19 cellular contexts compared by ENCODE assay signal in genomic region chr4:1776521-1777161, GRCh38.
"Had no signal": no experiment of that assay in that cellular context is flagged by ENCODE, and none has a peak within 500 bp of the region (broad histone marks: within the 10 kb centered on the region; RNA-seq: fewer than 3 reads in every experiment).

No MANE protein-coding gene starts in this region.

- H3K27ac Mint-ChIP-seq: activated CD4-positive, alpha-beta memory T cell treated with anti-CD3 and anti-CD28 coated beads, Interleukin-2, amount 10 ng/mL, durations not matched to agents 7 days and 5 days; activated CD8-positive, alpha-beta memory T cell treated with anti-CD3 and anti-CD28 coated beads, Interleukin-2, amount 10 ng/mL, durations not matched to agents 7 days and 5 days; activated naive CD8-positive, alpha-beta T cell treated with anti-CD3 and anti-CD28 coated beads, Interleukin-2, amount 10 ng/mL, durations not matched to agents 7 days and 5 days; naive B cell; T-cell had no signal

- H3K4me1 ChIP-seq: prostate gland, uterus had no signal

- H3K27me3 Mint-ChIP-seq: activated CD4-positive, alpha-beta memory T cell treated with anti-CD3 and anti-CD28 coated beads, Interleukin-2, amount 10 ng/mL, durations not matched to agents 7 days and 5 days; activated CD8-positive, alpha-beta memory T cell treated with anti-CD3 and anti-CD28 coated beads, Interleukin-2, amount 10 ng/mL, durations not matched to agents 7 days and 5 days; activated naive CD8-positive, alpha-beta T cell treated with anti-CD3 and anti-CD28 coated beads, Interleukin-2, amount 10 ng/mL, durations not matched to agents 7 days and 5 days had no signal

- H3K27me3 ChIP-seq: brain microvascular endothelial cell, right atrium auricular region, uterus had no signal

- ATAC-seq: activated CD8-positive, alpha-beta memory T cell treated with anti-CD3 and anti-CD28 coated beads, Interleukin-2, amount 10 ng/mL, durations not matched to agents 7 days and 5 days; stimulated activated naive CD8-positive, alpha-beta T cell treated with anti-CD3 and anti-CD28 coated beads, Interleukin-15, Interleukin-2, amounts not matched to agents 100 U/mL and 50 U/mL, for 24 hours; T-cell had no signal

- H3K36me3 Mint-ChIP-seq: activated CD8-positive, alpha-beta memory T cell treated with anti-CD3 and anti-CD28 coated beads, Interleukin-2, amount 10 ng/mL, durations not matched to agents 7 days and 5 days; activated naive CD8-positive, alpha-beta T cell treated with anti-CD3 and anti-CD28 coated beads, Interleukin-2, amount 10 ng/mL, durations not matched to agents 7 days and 5 days; naive B cell; T-cell had no signal

- H3K9me3 Mint-ChIP-seq: activated CD4-positive, alpha-beta memory T cell treated with anti-CD3 and anti-CD28 coated beads, Interleukin-2, amount 10 ng/mL, durations not matched to agents 7 days and 5 days; activated naive CD8-positive, alpha-beta T cell treated with anti-CD3 and anti-CD28 coated beads, Interleukin-2, amount 10 ng/mL, durations not matched to agents 7 days and 5 days; naive B cell; T-cell had no signal

- DNase-seq: activated CD4-positive, alpha-beta memory T cell treated with anti-CD3 and anti-CD28 coated beads, Interleukin-2, amount 10 ng/mL, durations not matched to agents 7 days and 5 days; activated CD4-positive, alpha-beta T cell treated with anti-CD3 and anti-CD28 coated beads for 48 hours; activated CD4-positive, CD25-positive, alpha-beta regulatory T cell; activated CD8-positive, alpha-beta memory T cell treated with anti-CD3 and anti-CD28 coated beads, Interleukin-2, amount 10 ng/mL, durations not matched to agents 7 days and 5 days; activated naive CD8-positive, alpha-beta T cell treated with anti-CD3 and anti-CD28 coated beads, Interleukin-2, amount 10 ng/mL, durations not matched to agents 7 days and 5 days; brain microvascular endothelial cell; central memory CD4-positive, alpha-beta T cell; erythroblast; kidney; left ventricle myocardium inferior; naive B cell; stimulated activated CD4-positive, alpha-beta T cell treated with anti-CD3 and anti-CD28 coated beads, Interleukin-2, amount 100 ng/mL, for 24 hours; stimulated activated naive CD8-positive, alpha-beta T cell treated with anti-CD3 and anti-CD28 coated beads, Interleukin-15, Interleukin-2, amounts not matched to agents 100 U/mL and 50 U/mL, for 24 hours; T-cell; T-helper 9 cell; uterus had no signal

- H3K4me1 Mint-ChIP-seq: activated naive CD8-positive, alpha-beta T cell treated with anti-CD3 and anti-CD28 coated beads, Interleukin-2, amount 10 ng/mL, durations not matched to agents 7 days and 5 days had no signal

- H3K4me3 Mint-ChIP-seq: activated CD4-positive, alpha-beta memory T cell treated with anti-CD3 and anti-CD28 coated beads, Interleukin-2, amount 10 ng/mL, durations not matched to agents 7 days and 5 days; activated CD8-positive, alpha-beta memory T cell treated with anti-CD3 and anti-CD28 coated beads, Interleukin-2, amount 10 ng/mL, durations not matched to agents 7 days and 5 days; activated naive CD8-positive, alpha-beta T cell treated with anti-CD3 and anti-CD28 coated beads, Interleukin-2, amount 10 ng/mL, durations not matched to agents 7 days and 5 days; T-cell had no signal

- H3K27ac ChIP-seq: brain microvascular endothelial cell, left ventricle myocardium inferior, prostate gland, right atrium auricular region, uterus had no signal

- H3K4me3 ChIP-seq: left ventricle myocardium inferior, prostate gland, right atrium auricular region, tibial nerve, uterus had no signal

- H3K36me3 ChIP-seq: brain microvascular endothelial cell, left ventricle myocardium inferior, prostate gland, right atrium auricular region, tibial nerve, uterus had no signal

- H3K9me3 ChIP-seq: left ventricle myocardium inferior, prostate gland, right atrium auricular region, tibial nerve, uterus had no signal
